Comparison of ENCODE assay signal across 1 cellular context in the genomic region with DNA sequence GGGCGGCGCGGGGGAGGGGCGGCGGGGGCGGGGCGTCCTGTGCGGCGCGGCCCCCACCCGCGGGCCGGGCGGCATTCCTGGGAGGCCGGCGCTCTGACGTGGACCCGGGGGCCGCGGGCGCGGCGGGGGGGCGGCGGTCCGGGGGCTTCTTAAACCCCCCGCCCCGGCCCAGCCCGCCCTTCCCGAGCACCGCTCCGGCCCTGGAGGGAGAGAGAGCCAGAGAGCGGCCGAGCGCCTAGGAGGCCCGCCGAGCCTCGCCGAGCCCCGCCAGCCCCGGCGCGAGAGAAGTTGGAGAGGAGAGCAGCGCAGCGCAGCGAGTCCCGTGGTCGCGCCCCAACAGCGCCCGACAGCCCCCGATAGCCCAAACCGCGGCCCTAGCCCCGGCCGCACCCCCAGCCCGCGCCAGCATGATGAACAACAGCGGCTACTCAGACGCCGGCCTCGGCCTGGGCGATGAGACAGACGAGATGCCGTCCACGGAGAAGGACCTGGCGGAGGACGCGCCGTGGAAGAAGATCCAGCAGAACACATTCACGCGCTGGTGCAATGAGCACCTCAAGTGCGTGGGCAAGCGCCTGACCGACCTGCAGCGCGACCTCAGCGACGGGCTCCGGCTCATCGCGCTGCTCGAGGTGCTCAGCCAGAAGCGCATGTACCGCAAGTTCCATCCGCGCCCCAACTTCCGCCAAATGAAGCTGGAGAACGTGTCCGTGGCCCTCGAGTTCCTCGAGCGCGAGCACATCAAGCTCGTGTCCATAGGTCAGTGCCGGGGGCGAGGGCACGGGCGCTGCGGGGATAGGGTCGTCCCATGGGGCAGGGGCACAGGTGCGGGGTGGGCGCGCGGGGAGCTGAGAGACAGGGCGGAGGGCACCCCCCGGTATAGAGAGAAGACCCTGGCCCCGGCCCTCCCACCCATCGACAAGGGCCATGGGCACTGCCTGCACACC.
TF ChIP-seq lines count a peak whose summit lies in the region.

Gene FLNC (plus strand): TSS at position 176 of the 947 bp plus-strand sequence. CDS start 232 bp downstream, at position 408.

TF ChIP-seq in K562, 482 proteins besides CTCF, POLR2A, EP300 and RAD21 (continued from another document and continues in another):
- TF ChIP-seq, protein P1, sequence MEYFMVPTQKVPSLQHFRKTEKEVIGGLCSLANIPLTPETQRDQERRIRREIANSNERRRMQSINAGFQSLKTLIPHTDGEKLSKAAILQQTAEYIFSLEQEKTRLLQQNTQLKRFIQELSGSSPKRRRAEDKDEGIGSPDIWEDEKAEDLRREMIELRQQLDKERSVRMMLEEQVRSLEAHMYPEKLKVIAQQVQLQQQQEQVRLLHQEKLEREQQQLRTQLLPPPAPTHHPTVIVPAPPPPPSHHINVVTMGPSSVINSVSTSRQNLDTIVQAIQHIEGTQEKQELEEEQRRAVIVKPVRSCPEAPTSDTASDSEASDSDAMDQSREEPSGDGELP (CRISPR knock-in tag; IDR thresholded peaks at IDR 0.05; ENCODE audit: borderline replicate concordance), result peak; percentile 51
- TF ChIP-seq NFE2L1 (tag; IDR thresholded peaks at IDR 0.05; ENCODE audit: borderline replicate concordance, low read depth), result no peak
- peak; percentile 51 for TF ChIP-seq ZBTB40 (IDR thresholded peaks at IDR 0.05)
- no peak for TF ChIP-seq ZBTB40 (CRISPR knock-in tag; IDR thresholded peaks at IDR 0.05)
- TF ChIP-seq, protein P2, sequence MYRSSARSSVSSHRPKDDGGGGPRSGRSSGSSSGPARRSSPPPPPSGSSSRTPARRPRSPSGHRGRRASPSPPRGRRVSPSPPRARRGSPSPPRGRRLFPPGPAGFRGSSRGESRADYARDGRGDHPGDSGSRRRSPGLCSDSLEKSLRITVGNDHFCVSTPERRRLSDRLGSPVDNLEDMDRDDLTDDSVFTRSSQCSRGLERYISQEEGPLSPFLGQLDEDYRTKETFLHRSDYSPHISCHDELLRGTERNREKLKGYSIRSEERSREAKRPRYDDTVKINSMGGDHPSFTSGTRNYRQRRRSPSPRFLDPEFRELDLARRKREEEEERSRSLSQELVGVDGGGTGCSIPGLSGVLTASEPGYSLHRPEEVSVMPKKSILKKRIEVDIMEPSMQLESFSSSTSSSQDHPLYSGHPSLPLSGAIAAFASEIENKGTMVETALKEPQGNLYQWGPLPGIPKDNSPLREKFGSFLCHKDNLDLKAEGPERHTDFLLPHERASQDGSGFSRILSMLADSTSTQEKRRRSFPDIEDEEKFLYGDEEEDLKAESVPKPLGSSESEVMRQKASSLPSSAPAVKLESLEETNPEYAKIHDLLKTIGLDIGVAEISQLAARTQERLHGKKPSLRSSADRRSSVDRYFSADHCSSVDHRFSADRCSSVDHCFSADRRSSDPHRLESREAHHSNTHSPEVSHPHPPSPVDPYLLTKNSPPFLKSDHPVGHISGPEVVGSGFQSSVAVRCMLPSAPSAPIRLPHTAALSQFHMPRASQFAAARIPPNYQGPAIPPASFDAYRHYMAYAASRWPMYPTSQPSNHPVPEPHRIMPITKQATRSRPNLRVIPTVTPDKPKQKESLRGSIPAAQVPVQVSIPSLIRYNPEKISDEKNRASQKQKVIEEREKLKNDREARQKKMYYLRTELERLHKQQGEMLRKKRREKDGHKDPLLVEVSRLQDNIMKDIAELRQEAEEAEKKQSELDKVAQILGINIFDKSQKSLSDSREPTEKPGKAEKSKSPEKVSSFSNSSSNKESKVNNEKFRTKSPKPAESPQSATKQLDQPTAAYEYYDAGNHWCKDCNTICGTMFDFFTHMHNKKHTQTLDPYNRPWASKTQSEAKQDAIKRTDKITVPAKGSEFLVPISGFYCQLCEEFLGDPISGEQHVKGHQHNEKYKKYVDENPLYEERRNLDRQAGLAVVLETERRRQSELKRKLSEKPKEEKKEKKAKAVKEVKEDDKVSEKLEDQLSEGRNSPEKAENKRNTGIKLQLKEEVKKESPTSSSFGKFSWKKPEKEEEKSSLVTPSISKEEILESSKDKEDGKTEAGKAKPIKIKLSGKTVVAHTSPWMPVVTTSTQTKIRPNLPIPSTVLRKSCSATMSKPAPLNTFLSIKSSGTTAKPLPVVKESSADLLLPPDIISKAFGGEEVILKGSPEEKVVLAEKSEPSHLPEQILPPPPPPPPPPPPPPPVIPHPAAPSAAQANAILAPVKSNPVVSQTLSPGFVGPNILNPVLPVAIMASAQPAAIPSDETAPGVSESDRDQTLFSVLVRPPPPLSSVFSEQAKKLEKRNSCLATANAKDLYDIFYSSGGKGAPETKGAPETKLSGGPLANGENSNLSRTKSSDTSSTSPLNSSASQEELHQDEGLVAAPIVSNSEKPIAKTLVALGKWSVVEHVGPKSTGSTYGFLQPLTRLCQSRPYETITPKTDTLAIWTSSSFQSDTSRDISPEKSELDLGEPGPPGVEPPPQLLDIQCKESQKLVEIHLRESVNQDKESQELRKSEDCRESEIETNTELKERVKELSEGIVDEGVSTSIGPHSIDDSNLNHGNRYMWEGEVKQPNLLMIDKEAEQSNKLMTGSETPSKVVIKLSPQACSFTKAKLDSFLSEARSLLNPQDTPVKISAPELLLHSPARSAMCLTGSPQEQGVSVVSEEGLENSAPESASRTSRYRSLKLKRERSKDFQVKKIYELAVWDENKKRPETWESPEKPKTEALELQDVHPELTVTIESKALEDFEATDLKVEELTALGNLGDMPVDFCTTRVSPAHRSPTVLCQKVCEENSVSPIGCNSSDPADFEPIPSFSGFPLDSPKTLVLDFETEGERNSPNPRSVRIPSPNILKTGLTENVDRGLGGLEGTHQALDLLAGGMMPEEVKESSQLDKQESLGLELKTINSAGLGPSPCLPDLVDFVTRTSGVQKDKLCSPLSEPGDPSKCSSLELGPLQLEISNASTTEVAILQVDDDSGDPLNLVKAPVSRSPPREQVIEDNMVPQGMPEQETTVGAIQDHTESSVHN (IDR thresholded peaks at IDR 0.05; ENCODE audit: borderline replicate concordance in 1 of 2, low read depth in 1 of 2), result no peak
- TF ChIP-seq ZC3H11A (IDR thresholded peaks at IDR 0.05; ENCODE audit: low read depth, low read length), result no peak
- TF ChIP-seq TRIM25 (IDR thresholded peaks at IDR 0.05; ENCODE audit: borderline replicate concordance), result no peak
- TF ChIP-seq CBX8 (IDR thresholded peaks at IDR 0.05; ENCODE audit: borderline replicate concordance, extremely low read depth, low read depth, low read length, poor library complexity, severe bottlenecking), result no peak
- TF ChIP-seq CTBP1 (IDR thresholded peaks at IDR 0.05; ENCODE audit: borderline replicate concordance), result peak; percentile 36
- TF ChIP-seq CREM (IDR thresholded peaks at IDR 0.05; ENCODE audit: low read depth), result peak; percentile 56; the same call in 1 of the 2 replicates
- no peak for TF ChIP-seq HMG20B (CRISPR knock-in tag; IDR thresholded peaks at IDR 0.05)
- no peak for TF ChIP-seq BDP1 (IDR thresholded peaks at IDR 0.05; ENCODE audit: insufficient read depth, insufficient read length)
- no peak; the same call in 1 of the 2 replicates for TF ChIP-seq EP400 (IDR thresholded peaks at IDR 0.05)
- no peak for TF ChIP-seq BHLHE40 (IDR thresholded peaks at IDR 0.05; ENCODE audit: low read length)
- 0 out of 2 replicates have a peak, but pooled peaks have one; percentile 54 for TF ChIP-seq RFX7 (CRISPR knock-in tag; IDR thresholded peaks at IDR 0.05)
- no peak for TF ChIP-seq ELK3 (CRISPR knock-in tag; IDR thresholded peaks at IDR 0.05)
- peak; percentile 67 for TF ChIP-seq THAP12 (CRISPR knock-in tag; IDR thresholded peaks at IDR 0.05)
